5 cellular contexts compared by ENCODE assay signal in the genomic region with DNA sequence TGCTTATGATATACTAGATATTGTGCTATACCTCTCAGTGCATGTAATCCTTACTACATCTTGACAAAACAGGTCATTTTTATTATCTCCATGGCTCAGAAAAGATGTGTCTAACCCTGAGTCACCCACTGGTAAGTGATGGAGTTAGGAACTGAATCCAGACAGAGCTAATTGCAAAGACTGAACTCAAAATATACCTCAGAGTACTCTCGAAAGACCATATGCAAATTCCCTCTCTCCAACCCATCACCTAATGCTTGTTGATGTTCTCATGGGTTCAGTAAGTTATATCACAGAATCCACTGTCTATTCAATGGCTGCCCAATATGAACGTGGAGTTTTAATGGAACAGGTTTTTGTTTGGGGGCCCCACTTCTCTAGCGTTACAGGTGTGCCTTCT.
"Had no signal": no experiment of that assay in that cellular context is flagged by ENCODE, and none has a peak within 500 bp of the region (broad histone marks: within the 10 kb centered on the region; RNA-seq: fewer than 3 reads in every experiment).

No MANE protein-coding gene starts in this region.

- H3K4me3 ChIP-seq: K562 had no signal

- DNase-seq: IMR-90, KBM-7 had no signal

- ATAC-seq: HepG2, K562 had no signal

- H3K27ac ChIP-seq: HL-60 had no signal
